ENCODE assay signal across 8 cellular contexts in genomic region chr12:46342562-46343033, GRCh38. TPM values are rescaled to one million over a fixed set of nuclear protein-coding genes. Genes with fewer than 3 reads are reported as not detected.
DNase-seq lines count a peak whose midpoint lies in the region; ATAC-seq and TF ChIP-seq lines count a peak whose summit lies in the region.

No MANE protein-coding gene starts in this region.

- no peaks in the 10 kb centered on the region for H3K36me3 ChIP-seq in heart left ventricle

- TF ChIP-seq RAD21 in Ishikawa (IDR thresholded peaks at IDR 0.05; ENCODE audit: low read depth) = peak; percentile 97

- no peaks in the 10 kb centered on the region for H3K27me3 ChIP-seq in heart left ventricle

- H3K9me3 Mint-ChIP-seq in activated T-helper 17 cell treated with anti-CD3 and anti-CD28 coated beads, Interleukin-2, amount 50 U/mL, for 72 hours = no peaks in the 10 kb centered on the region

- H3K4me1 ChIP-seq in heart left ventricle = peaks cover 0 to 6% (median 0%) of the 10 kb centered on the region in 12 donors

- H3K36me3 Mint-ChIP-seq in activated T-helper 17 cell treated with anti-CD3 and anti-CD28 coated beads, Interleukin-2, amount 50 U/mL, for 72 hours (ENCODE audit: low read depth) = no peaks in the 10 kb centered on the region

- no peaks in the 10 kb centered on the region for H3K9me3 ChIP-seq in heart left ventricle

- H3K27ac Mint-ChIP-seq in activated T-helper 17 cell treated with anti-CD3 and anti-CD28 coated beads, Interleukin-2, amount 50 U/mL, for 72 hours = no peak overlapping the region

- no peak overlapping the region for H3K27ac ChIP-seq in heart left ventricle

- TF ChIP-seq EP300 in Ishikawa (IDR thresholded peaks at IDR 0.05; ENCODE audit: borderline replicate concordance) = no peak

- peak; percentile 64 for ATAC-seq in activated T-helper 17 cell treated with anti-CD3 and anti-CD28 coated beads, Interleukin-2, amount 50 U/mL, for 72 hours (replicated peaks)
- ATAC-seq in heart left ventricle (peak in 3 of 4 donors; percentile 75 to 83 (median 78)), HG02981 (IDR thresholded peaks at IDR 0.05; ENCODE audit: unreplicated experiment) (no peak)

- no peak overlapping the region for H3K4me3 Mint-ChIP-seq in activated T-helper 17 cell treated with anti-CD3 and anti-CD28 coated beads, Interleukin-2, amount 50 U/mL, for 72 hours

- H3K4me3 ChIP-seq in heart left ventricle = no peak overlapping the region

- peaks cover 14% of the 10 kb centered on the region for H3K27me3 Mint-ChIP-seq in activated T-helper 17 cell treated with anti-CD3 and anti-CD28 coated beads, Interleukin-2, amount 50 U/mL, for 72 hours

- TF ChIP-seq CTCF in heart left ventricle (IDR thresholded peaks at IDR 0.05) = peak; percentile 50 to 81 (median 70)

- TF ChIP-seq POLR2A in heart left ventricle (IDR thresholded peaks at IDR 0.05) = no peak

- intact Hi-C loops in heart left ventricle (cut with DNase I) = loop anchor here in 8 of 10 donors (2.0 to 10.0 kb wide), 11 partner anchors 318 to 682 kb away; no protein-coding TSS in a partner anchor

- 18 to 46% (median 34%) methylated on average over 3 of the region's 3 CpGs for WGBS in heart left ventricle, 4 donors

- no peaks in the 10 kb centered on the region for H3K4me1 Mint-ChIP-seq in activated T-helper 17 cell treated with anti-CD3 and anti-CD28 coated beads, Interleukin-2, amount 50 U/mL, for 72 hours

- DNase-seq in DMS 273 (lab: John Stamatoyannopoulos, UW; ENCODE audit: unreplicated experiment) (peak; percentile 18), DMS 273 treated with DMSO at 0.1 percent for 48 hours (lab: John Stamatoyannopoulos, UW) (no peak), heart left ventricle (peak in 2 of 5 donors; percentile 14 to 31), smooth muscle cell of the brain vasculature (ENCODE audit: low read depth, low spot score) (peak; percentile 17), NCI-H2081 (lab: John Stamatoyannopoulos, UW) (no peak)

TF ChIP-seq in Ishikawa, 13 proteins besides CTCF, POLR2A, EP300 and RAD21:
- TF ChIP-seq NFIC (IDR thresholded peaks at IDR 0.05) (no peak), MAX (IDR thresholded peaks at IDR 0.05) (no peak), YY1 (IDR thresholded peaks at IDR 0.05; ENCODE audit: low read depth) (no peak), TEAD4 (IDR thresholded peaks at IDR 0.05) (no peak), EGR1 (IDR thresholded peaks at IDR 0.05) (no peak), TCF12 (IDR thresholded peaks at IDR 0.05; ENCODE audit: low read depth) (no peak), REST (IDR thresholded peaks at IDR 0.05; ENCODE audit: low read depth) (no peak), CREB1 (IDR thresholded peaks at IDR 0.05; ENCODE audit: low read depth) (no peak), CEBPB (IDR thresholded peaks at IDR 0.05) (no peak), FOXM1 (IDR thresholded peaks at IDR 0.05; ENCODE audit: borderline replicate concordance, low read depth) (no peak), USF1 (IDR thresholded peaks at IDR 0.05) (no peak), ZBTB7A (IDR thresholded peaks at IDR 0.05; ENCODE audit: low read depth) (no peak), TAF1 (IDR thresholded peaks at IDR 0.05; ENCODE audit: low read depth) (no peak)

RNA-seq across cellular contexts. Expression of gene SLC38A2, which starts 30.0 kb away (rescaled TPM):
- 100 to 1,000 TPM; 203 to 206 TPM for total RNA-seq in activated T-helper 17 cell treated with anti-CD3 and anti-CD28 coated beads, Interleukin-2, amount 50 U/mL, for 72 hours
- total RNA-seq in heart left ventricle = 100 to 1,000 TPM in 7 of 9 donors, 10 to 100 TPM in 2; 82.1 to 373 (median 161) TPM
- polyA plus RNA-seq in heart left ventricle = 100 to 1,000 TPM in 1 of 2 donors, 10 to 100 TPM in 1; 39.7 to 195 TPM

Comparison
In these comparisons a context has a peak if more than half of its experiments do, and no peak if none do; other contexts are left out.
1. DNase-seq: peak in DMS 273 (single experiment) and smooth muscle cell of the brain vasculature (single experiment); none in DMS 273 treated with DMSO at 0.1 percent for 48 hours (single experiment) and NCI-H2081 (0 of 2).